31 cellular contexts compared by ENCODE assay signal in the genomic region with DNA sequence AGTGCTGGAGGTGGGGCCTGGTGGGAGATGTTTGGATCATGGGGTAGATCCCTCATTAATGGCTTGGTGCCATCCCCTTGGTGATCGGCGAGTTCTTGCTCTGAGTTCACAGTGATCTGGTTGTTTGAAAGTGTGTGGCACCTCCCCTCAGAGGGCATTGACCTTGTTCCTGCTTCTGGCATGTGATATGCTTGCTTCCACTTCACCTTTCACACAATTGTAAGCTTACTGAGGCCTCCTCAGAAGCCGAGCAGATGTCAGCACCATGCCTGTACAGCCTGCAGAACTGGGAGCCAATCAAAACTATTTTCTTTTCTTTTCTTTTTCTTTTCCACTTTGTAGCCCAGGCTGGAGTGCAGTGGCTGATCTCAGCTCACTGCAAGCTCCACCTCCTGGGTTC. TPM values are rescaled to one million over a fixed set of nuclear protein-coding genes. Genes with fewer than 3 reads are reported as not detected.
"Had no signal": no experiment of that assay in that cellular context is flagged by ENCODE, and none has a peak within 500 bp of the region (broad histone marks: within the 10 kb centered on the region; RNA-seq: fewer than 3 reads in every experiment).

No MANE protein-coding gene starts in this region.

- DNase-seq: colonic mucosa; cortex of kidney; effector CD8-positive, alpha-beta T cell; effector memory CD8-positive, alpha-beta T cell; endodermal cell; erythroblast; esophagus squamous epithelium; foreskin fibroblast; foreskin melanocyte; gastrocnemius medialis; glutamatergic neuron; head of caudate nucleus; heart right ventricle; hippocampal formation; left cardiac atrium; left ventricle myocardium superior; lower lobe of right lung; mesendoderm; mucosa of descending colon; naive B cell had no signal

- H3K4me1 ChIP-seq: colonic mucosa, esophagus squamous epithelium, gastrocnemius medialis, left lung, lower lobe of right lung had no signal

- H3K27ac Mint-ChIP-seq: dendritic cell treated with granulocyte-macrophage colony-stimulating factor and Interleukin-4, amounts not matched to agents 40 ng/mL and 50 ng/mL, for 4 days; effector memory CD8-positive, alpha-beta T cell; endodermal cell; naive B cell had no signal

- H3K36me3 ChIP-seq: colonic mucosa, esophagus squamous epithelium, gastrocnemius medialis, heart right ventricle, left lung, lower lobe of right lung had no signal

- H3K27ac ChIP-seq: colonic mucosa, epithelial cell of prostate, esophagus squamous epithelium, gastrocnemius medialis, heart right ventricle, left lung, lower lobe of right lung had no signal

- FAIRE-seq: endometrium, islet of Langerhans, keratinocyte had no signal

- H3K4me3 ChIP-seq: colonic mucosa, esophagus squamous epithelium, gastrocnemius medialis, heart right ventricle, left lung, lower lobe of right lung, mucosa of descending colon had no signal

- H3K27me3 ChIP-seq: colonic mucosa, gastrocnemius medialis, heart right ventricle had no signal

- H3K36me3 Mint-ChIP-seq: naive B cell had no signal

- H3K4me1 Mint-ChIP-seq: endodermal cell, naive B cell had no signal

- H3K4me3 Mint-ChIP-seq: dendritic cell treated with granulocyte-macrophage colony-stimulating factor and Interleukin-4, amounts not matched to agents 40 ng/mL and 50 ng/mL, for 4 days; effector memory CD8-positive, alpha-beta T cell; endodermal cell; naive B cell had no signal

- H3K9me3 Mint-ChIP-seq: dendritic cell treated with granulocyte-macrophage colony-stimulating factor and Interleukin-4, amounts not matched to agents 40 ng/mL and 50 ng/mL, for 4 days; effector memory CD8-positive, alpha-beta T cell had no signal

- H3K9me3 ChIP-seq: colonic mucosa, esophagus squamous epithelium, gastrocnemius medialis, heart right ventricle, left lung, lower lobe of right lung, mucosa of descending colon had no signal

RNA-seq across cellular contexts. Expression of gene CATSPER1, which starts 11.0 kb away (rescaled TPM):
- total RNA-seq: dermis microvascular lymphatic vessel endothelial cell, endodermal cell, esophagus mucosa, esophagus squamous epithelium, gastrocnemius medialis, left ventricle myocardium superior, lower leg skin, lung microvascular endothelial cell, mucosa of descending colon, myocyte had no signal
- polyA plus RNA-seq: keratinocyte had no signal

RNA-seq across cellular contexts. Expression of gene GAL3ST3, which starts 11.6 kb away (rescaled TPM):
- total RNA-seq: colonic mucosa, esophagus mucosa, esophagus squamous epithelium, left lung, lower leg skin, lower lobe of right lung, mucosa of descending colon, myocyte had no signal
- polyA plus RNA-seq: keratinocyte had no signal

RNA-seq across cellular contexts. Expression of gene CST6, which starts 25.5 kb away (rescaled TPM):
- total RNA-seq: colonic mucosa, left ventricle myocardium superior, mucosa of descending colon, myocyte had no signal
